Comparison of ENCODE assay signal across 16 cellular contexts in genomic region chr9:127563579-127563978, GRCh38. TPM values are rescaled to one million over a fixed set of nuclear protein-coding genes. Genes with fewer than 3 reads are reported as not detected.
DNase-seq lines count a peak whose midpoint lies in the region; ATAC-seq and TF ChIP-seq lines count a peak whose summit lies in the region.
"Had no signal": no experiment of that assay in that cellular context is flagged by ENCODE, and none has a peak within 500 bp of the region (broad histone marks: within the 10 kb centered on the region; RNA-seq: fewer than 3 reads in every experiment).

No MANE protein-coding gene starts in this region.

- H3K4me1 ChIP-seq in SJSA1 (replicated peaks), result peaks cover 66% of the 10 kb centered on the region
- peaks cover 45 to 87% of the 10 kb centered on the region in 2 donors for H3K4me1 ChIP-seq in left lung
- peaks cover 68% of the 10 kb centered on the region for H3K4me1 ChIP-seq in stomach smooth muscle (ENCODE audit: control insufficient read depth, insufficient read depth, low read length)

- intact Hi-C loops in Calu3 (cut with micrococcal nuclease; ENCODE audit: unreplicated experiment) (no loop called here), left lung (cut with DNase I) (no loop called here)

- DNase-seq in Calu3 (no peak), SJSA1 (ENCODE audit: low read depth in 1 of 2, low spot score in 2 of 2) (no peak), left lung (no peak), HEK293T (ENCODE audit: extremely low spot score) (no peak), AG08395 (ENCODE audit: low spot score) (no peak)
- DNase-seq in effector CD8-positive, alpha-beta T cell (lab: John Stamatoyannopoulos, UW), result no peak
- DNase-seq: activated CD4-positive, alpha-beta T cell treated with anti-CD3 and anti-CD28 coated beads for 36 hours; CD4-positive, alpha-beta memory T cell; GDM1; KG1; NCI-H1436 treated with DMSO at 0.1 percent for 48 hours; NCI-H446 treated with DMSO at 0.1 percent for 48 hours had no signal

- CTCF ChIA-PET in Calu3 (lab: Charles Lee), result interaction anchor here (0.7 kb wide), 2 partner anchors 24 to 318 kb away, joined by 3 read pairs; no protein-coding TSS in a partner anchor
- CTCF ChIA-PET in HEK293T (lab: Yijun Ruan, JAX), result no interaction called here

- peak overlapping the region; percentile 50 for H3K4me3 Mint-ChIP-seq in Calu3 (ENCODE audit: low read depth, unreplicated experiment)
- H3K4me3 Mint-ChIP-seq: activated CD4-positive, alpha-beta T cell treated with anti-CD3 and anti-CD28 coated beads for 36 hours; T-helper 1 cell treated with Interleukin-12 subunit alpha and Interleukin-12 subunit beta and Interleukin-4 antibody, amounts not matched to agents 30 μg/mL and 1 μg/mL, for 36 hours had no signal

- H3K36me3 ChIP-seq in SJSA1 (peaks cover 73% of the 10 kb centered on the region), left lung (peaks cover 0 to 49% of the 10 kb centered on the region in 2 donors), stomach smooth muscle (ENCODE audit: control insufficient read depth in 2 of 2, insufficient read depth in 2 of 2, low read length in 2 of 2) (peaks cover 0 to 20% of the 10 kb centered on the region in 2 donors)
- H3K36me3 ChIP-seq: ovary had no signal

- POLR2A ChIA-PET in HEK293T (lab: Yijun Ruan, JAX), result no interaction called here

- H3K27ac ChIP-seq in SJSA1, result peak overlapping the region; percentile 74; the same call in 1 of the 2 replicates
- peak overlapping the region; percentile 86 for H3K27ac ChIP-seq in left lung
- peak overlapping the region; percentile 74 for H3K27ac ChIP-seq in stomach smooth muscle (ENCODE audit: low read length)

- no peaks in the 10 kb centered on the region for H3K9me3 ChIP-seq in SJSA1 (replicated peaks)
- H3K9me3 ChIP-seq in left lung, result no peaks in the 10 kb centered on the region
- H3K9me3 ChIP-seq in stomach smooth muscle (ENCODE audit: control insufficient read depth in 2 of 2, low read length in 2 of 2), result no peaks in the 10 kb centered on the region
- H3K9me3 ChIP-seq: ovary had no signal

- H3K9me3 Mint-ChIP-seq in Calu3 (ENCODE audit: low read depth, unreplicated experiment), result no peaks in the 10 kb centered on the region
- H3K9me3 Mint-ChIP-seq: CD4-positive, alpha-beta memory T cell; T-helper 1 cell treated with Interleukin-12 subunit alpha and Interleukin-12 subunit beta and Interleukin-4 antibody, amounts not matched to agents 30 μg/mL and 1 μg/mL, for 36 hours had no signal

- no TSS peak for BruUV-seq in Calu3 (replicated peaks; lab: Mats Ljungman, UMichigan)

- H3K27me3 ChIP-seq in SJSA1 (replicated peaks) (no peaks in the 10 kb centered on the region), left lung (peaks cover 0 to 16% of the 10 kb centered on the region in 2 donors), stomach smooth muscle (ENCODE audit: control insufficient read depth in 1 of 2, insufficient read depth in 2 of 2, low read length in 2 of 2) (no peaks in the 10 kb centered on the region)
- H3K27me3 ChIP-seq: ovary had no signal

- TF ChIP-seq CTCF in Calu3 (IDR thresholded peaks at IDR 0.05; ENCODE audit: unreplicated experiment) (no peak), left lung (IDR thresholded peaks at IDR 0.05) (no peak)

- peaks cover 64% of the 10 kb centered on the region for H3K36me3 Mint-ChIP-seq in Calu3 (ENCODE audit: insufficient read depth, unreplicated experiment)

- H3K27me3 Mint-ChIP-seq in Calu3 (ENCODE audit: unreplicated experiment), result no peaks in the 10 kb centered on the region
- H3K27me3 Mint-ChIP-seq: activated CD4-positive, alpha-beta T cell treated with anti-CD3 and anti-CD28 coated beads for 36 hours; CD4-positive, alpha-beta memory T cell had no signal

- H3K4me1 Mint-ChIP-seq in Calu3 (ENCODE audit: low read depth, unreplicated experiment), result peaks cover 42% of the 10 kb centered on the region

- H3K4me3 ChIP-seq in SJSA1 (no peak overlapping the region), left lung (peak overlapping the region in 1 of 2 donors; percentile 17), stomach smooth muscle (ENCODE audit: low read length in 2 of 2) (no peak overlapping the region)
- H3K4me3 ChIP-seq: ovary had no signal

- ATAC-seq in left lung, result no peak
- no peak for ATAC-seq in HG03025 (IDR thresholded peaks at IDR 0.05; ENCODE audit: low FRiP score, unreplicated experiment)
- ATAC-seq: activated CD4-positive, alpha-beta T cell treated with anti-CD3 and anti-CD28 coated beads for 36 hours had no signal

- no peak overlapping the region for H3K27ac Mint-ChIP-seq in Calu3 (ENCODE audit: unreplicated experiment)
- H3K27ac Mint-ChIP-seq: activated CD4-positive, alpha-beta T cell treated with anti-CD3 and anti-CD28 coated beads for 36 hours had no signal

- no peak overlapping the region for H3K9ac ChIP-seq in stomach smooth muscle (ENCODE audit: low read length in 2 of 2)

TF ChIP-seq in HEK293T, 16 proteins besides CTCF, POLR2A, EP300 and RAD21:
- TF ChIP-seq ARNT (IDR thresholded peaks at IDR 0.05) (no peak), FOXA1 (IDR thresholded peaks at IDR 0.05) (no peak), SUZ12 (IDR thresholded peaks at IDR 0.05) (no peak), BHLHE40 (IDR thresholded peaks at IDR 0.05; ENCODE audit: borderline replicate concordance) (no peak), ELF4 (IDR thresholded peaks at IDR 0.05) (no peak), LEF1 (IDR thresholded peaks at IDR 0.05; ENCODE audit: borderline replicate concordance) (no peak), ZNF384 (IDR thresholded peaks at IDR 0.05) (no peak), L3MBTL2 (conservative IDR thresholded peaks at IDR 0.05) (no peak), FOXM1 (IDR thresholded peaks at IDR 0.05; ENCODE audit: borderline replicate concordance) (no peak), FOXK2 (IDR thresholded peaks at IDR 0.05) (no peak)

RNA-seq across cellular contexts. Expression of gene STXBP1, which starts 48.5 kb away (rescaled TPM):
- total RNA-seq in Calu3 (2022) (5.9 and 7.5 TPM in 2 replicates), left lung (10 to 100 TPM; 63.0 to 76.7 TPM)
- total RNA-seq in SJSA1 (2014; rRNA removed; shearing (Covaris generic)), result 18.4 and 72.6 TPM in 2 replicates
